22 cellular contexts compared by ENCODE assay signal in genomic region chr6:106614131-106614530, GRCh38. TPM values are rescaled to one million over a fixed set of nuclear protein-coding genes. Genes with fewer than 3 reads are reported as not detected.
A peak's percentile ranks its signal among the peaks of the same experiment; 100 is the strongest.
DNase-seq lines count a peak whose midpoint lies in the region; ATAC-seq and TF ChIP-seq lines count a peak whose summit lies in the region.
"Had no signal": no experiment of that assay in that cellular context is flagged by ENCODE, and none has a peak within 500 bp of the region (broad histone marks: within the 10 kb centered on the region; RNA-seq: fewer than 3 reads in every experiment).

No MANE protein-coding gene starts in this region.

- CTCF ChIA-PET in activated CD4-positive, alpha-beta T cell treated with anti-CD3 and anti-CD28 coated beads, Interleukin-2, amount 10 ng/mL, durations not matched to agents 7 days and 5 days (lab: Charles Lee) = no interaction called here

- H3K27me3 Mint-ChIP-seq in activated CD4-positive, alpha-beta T cell treated with anti-CD3 and anti-CD28 coated beads, Interleukin-2, amount 10 ng/mL, durations not matched to agents 7 days and 5 days = no peaks in the 10 kb centered on the region
- no peaks in the 10 kb centered on the region for H3K27me3 Mint-ChIP-seq in IgD-negative memory B cell
- no peaks in the 10 kb centered on the region for H3K27me3 Mint-ChIP-seq in activated T-helper 17 cell treated with anti-CD3 and anti-CD28 coated beads, Interleukin-2, amount 50 U/mL, for 72 hours
- H3K27me3 Mint-ChIP-seq: T-cell had no signal

- H3K9me3 Mint-ChIP-seq in activated CD4-positive, alpha-beta T cell treated with anti-CD3 and anti-CD28 coated beads, Interleukin-2, amount 10 ng/mL, durations not matched to agents 7 days and 5 days = no peaks in the 10 kb centered on the region
- H3K9me3 Mint-ChIP-seq in IgD-negative memory B cell = no peaks in the 10 kb centered on the region
- H3K9me3 Mint-ChIP-seq in activated T-helper 17 cell treated with anti-CD3 and anti-CD28 coated beads, Interleukin-2, amount 50 U/mL, for 72 hours = no peaks in the 10 kb centered on the region
- H3K9me3 Mint-ChIP-seq in stimulated activated effector memory CD8-positive, alpha-beta T cell treated with anti-CD3 and anti-CD28 coated beads, Interleukin-12 subunit alpha, Interleukin-12 subunit beta, amount 100 ng/mL, for 72 hours = no peaks in the 10 kb centered on the region
- H3K9me3 Mint-ChIP-seq: T-cell had no signal

- TF ChIP-seq POLR2A in GM18505 (IDR thresholded peaks at IDR 0.05; ENCODE audit: borderline replicate concordance, extremely low read depth, insufficient read depth, insufficient read length) = no peak

- POLR2A ChIA-PET in activated CD4-positive, alpha-beta T cell treated with anti-CD3 and anti-CD28 coated beads, Interleukin-2, amount 10 ng/mL, durations not matched to agents 7 days and 5 days (lab: Charles Lee) = interaction anchor here (0.6 kb wide), 1 partner anchor 40 kb away, joined by 3 read pairs; no protein-coding TSS in a partner anchor

- H3K27ac Mint-ChIP-seq in activated CD4-positive, alpha-beta T cell treated with anti-CD3 and anti-CD28 coated beads, Interleukin-2, amount 10 ng/mL, durations not matched to agents 7 days and 5 days = peak overlapping the region; percentile 63
- H3K27ac Mint-ChIP-seq in IgD-negative memory B cell = peak overlapping the region in 2 of 3 donors; percentile 3 to 41
- H3K27ac Mint-ChIP-seq in activated T-helper 17 cell treated with anti-CD3 and anti-CD28 coated beads, Interleukin-2, amount 50 U/mL, for 72 hours = peak overlapping the region; percentile 44
- H3K27ac Mint-ChIP-seq in stimulated activated effector memory CD8-positive, alpha-beta T cell treated with anti-CD3 and anti-CD28 coated beads, Interleukin-12 subunit alpha, Interleukin-12 subunit beta, amount 100 ng/mL, for 72 hours = peak overlapping the region; percentile 2

- H3K4me3 Mint-ChIP-seq in activated CD4-positive, alpha-beta T cell treated with anti-CD3 and anti-CD28 coated beads, Interleukin-2, amount 10 ng/mL, durations not matched to agents 7 days and 5 days = no peak overlapping the region
- peak overlapping the region in 2 of 4 donors; percentile 0 to 74 for H3K4me3 Mint-ChIP-seq in IgD-negative memory B cell
- peak overlapping the region; percentile 62 for H3K4me3 Mint-ChIP-seq in activated T-helper 17 cell treated with anti-CD3 and anti-CD28 coated beads, Interleukin-2, amount 50 U/mL, for 72 hours
- no peak overlapping the region for H3K4me3 Mint-ChIP-seq in stimulated activated effector memory CD8-positive, alpha-beta T cell treated with anti-CD3 and anti-CD28 coated beads, Interleukin-12 subunit alpha, Interleukin-12 subunit beta, amount 100 ng/mL, for 72 hours
- H3K4me3 Mint-ChIP-seq: T-cell had no signal

- peak; percentile 42 for ATAC-seq in activated T-helper 17 cell treated with anti-CD3 and anti-CD28 coated beads, Interleukin-2, amount 50 U/mL, for 72 hours (replicated peaks)
- ATAC-seq in stimulated activated effector memory CD8-positive, alpha-beta T cell treated with anti-CD3 and anti-CD28 coated beads, Interleukin-12 subunit alpha, Interleukin-12 subunit beta, amount 100 ng/mL, for 72 hours = no peak
- no peak for ATAC-seq in GM18505 (IDR thresholded peaks at IDR 0.05; ENCODE audit: unreplicated experiment)
- ATAC-seq: HepG2, left cardiac atrium, Panc1, T-cell had no signal

- peaks cover 39% of the 10 kb centered on the region for H3K4me1 Mint-ChIP-seq in activated CD4-positive, alpha-beta T cell treated with anti-CD3 and anti-CD28 coated beads, Interleukin-2, amount 10 ng/mL, durations not matched to agents 7 days and 5 days
- H3K4me1 Mint-ChIP-seq in IgD-negative memory B cell = peaks cover 27 to 40% (median 38%) of the 10 kb centered on the region in 3 donors
- peaks cover 19% of the 10 kb centered on the region for H3K4me1 Mint-ChIP-seq in activated T-helper 17 cell treated with anti-CD3 and anti-CD28 coated beads, Interleukin-2, amount 50 U/mL, for 72 hours
- H3K4me1 Mint-ChIP-seq in stimulated activated effector memory CD8-positive, alpha-beta T cell treated with anti-CD3 and anti-CD28 coated beads, Interleukin-12 subunit alpha, Interleukin-12 subunit beta, amount 100 ng/mL, for 72 hours = peaks cover 13% of the 10 kb centered on the region

- H3K36me3 Mint-ChIP-seq in activated CD4-positive, alpha-beta T cell treated with anti-CD3 and anti-CD28 coated beads, Interleukin-2, amount 10 ng/mL, durations not matched to agents 7 days and 5 days (ENCODE audit: low read depth) = peaks cover 35% of the 10 kb centered on the region
- H3K36me3 Mint-ChIP-seq in IgD-negative memory B cell = peaks cover 13% of the 10 kb centered on the region
- peaks cover 45% of the 10 kb centered on the region for H3K36me3 Mint-ChIP-seq in activated T-helper 17 cell treated with anti-CD3 and anti-CD28 coated beads, Interleukin-2, amount 50 U/mL, for 72 hours (ENCODE audit: low read depth)
- peaks cover 6% of the 10 kb centered on the region for H3K36me3 Mint-ChIP-seq in stimulated activated effector memory CD8-positive, alpha-beta T cell treated with anti-CD3 and anti-CD28 coated beads, Interleukin-12 subunit alpha, Interleukin-12 subunit beta, amount 100 ng/mL, for 72 hours

- DNase-seq in activated CD4-positive, alpha-beta T cell treated with anti-CD3 and anti-CD28 coated beads, Interleukin-2, amount 10 ng/mL, durations not matched to agents 7 days and 5 days = no peak
- no peak for DNase-seq in activated CD4-positive, alpha-beta T cell treated with anti-CD3 and anti-CD28 coated beads, Interleukin-2, amount 50 U/mL, for 48 hours
- no peak for DNase-seq in stimulated activated effector memory CD8-positive, alpha-beta T cell treated with anti-CD3 and anti-CD28 coated beads, Interleukin-12 subunit alpha, Interleukin-12 subunit beta, amount 100 ng/mL, for 72 hours (ENCODE audit: low spot score in 2 of 2)
- no peak for DNase-seq in SKM-1 (lab: John Stamatoyannopoulos, UW; ENCODE audit: unreplicated experiment)
- DNase-seq in NCI-H2227 treated with DMSO at 0.1 percent for 48 hours (lab: John Stamatoyannopoulos, UW) = no peak
- DNase-seq: activated CD4-positive, alpha-beta T cell treated with anti-CD3 and anti-CD28 coated beads for 1 hour; activated gamma-delta T cell; AML-193; brain microvascular endothelial cell; effector CD4-positive, alpha-beta T cell; GDM1; left cardiac atrium; NCI-H1105 treated with DMSO at 0.1 percent for 48 hours; NCI-H2081; NCI-H446 treated with DMSO at 0.1 percent for 48 hours; stimulated activated CD4-positive, alpha-beta T cell treated with anti-CD3 and anti-CD28 coated beads, Interleukin-15, amount 100 ng/mL, for 24 hours; T-cell had no signal

RNA-seq across cellular contexts. Expression of gene RTN4IP1, which starts 15.2 kb away (rescaled TPM):
- total RNA-seq in activated CD4-positive, alpha-beta T cell treated with anti-CD3 and anti-CD28 coated beads, Interleukin-2, amount 10 ng/mL, durations not matched to agents 7 days and 5 days = 1 to 10 TPM; 5.4 to 6.3 TPM
- 14.2 TPM for polyA plus RNA-seq in IgD-negative memory B cell
- total RNA-seq in activated T-helper 17 cell treated with anti-CD3 and anti-CD28 coated beads, Interleukin-2, amount 50 U/mL, for 72 hours = 1 to 10 TPM; 3.9 to 9.5 TPM

RNA-seq across cellular contexts. Expression of gene QRSL1, which starts 15.2 kb away (rescaled TPM):
- 10 to 100 TPM; 12.6 to 14.7 TPM for total RNA-seq in activated CD4-positive, alpha-beta T cell treated with anti-CD3 and anti-CD28 coated beads, Interleukin-2, amount 10 ng/mL, durations not matched to agents 7 days and 5 days
- polyA plus RNA-seq in IgD-negative memory B cell = 78.5 TPM
- total RNA-seq in activated T-helper 17 cell treated with anti-CD3 and anti-CD28 coated beads, Interleukin-2, amount 50 U/mL, for 72 hours = 10 to 100 TPM; 10.9 to 18.2 TPM

Comparison
In these comparisons a context has a peak if more than half of its experiments do, and no peak if none do; other contexts are left out.
1. H3K27ac Mint-ChIP-seq: peak in every context shown above with its lines; median percentile 63 in activated CD4-positive, alpha-beta T cell treated with anti-CD3 and anti-CD28 coated beads, Interleukin-2, amount 10 ng/mL, durations not matched to agents 7 days and 5 days; 44 in activated T-helper 17 cell treated with anti-CD3 and anti-CD28 coated beads, Interleukin-2, amount 50 U/mL, for 72 hours; 22 in IgD-negative memory B cell; 2 in stimulated activated effector memory CD8-positive, alpha-beta T cell treated with anti-CD3 and anti-CD28 coated beads, Interleukin-12 subunit alpha, Interleukin-12 subunit beta, amount 100 ng/mL, for 72 hours.